26 cellular contexts compared by ENCODE assay signal in genomic region chr10:130470286-130470685, GRCh38.
"Had no signal": no experiment of that assay in that cellular context is flagged by ENCODE, and none has a peak within 500 bp of the region (broad histone marks: within the 10 kb centered on the region; RNA-seq: fewer than 3 reads in every experiment).

No MANE protein-coding gene starts in this region.

- H3K36me3 Mint-ChIP-seq: brain; stimulated activated naive B cell treated with anti-CD40 and anti-IgM and Interleukin-4, amounts not matched to agents 10 μg/mL and 1 μg/mL and 100 μg/mL, for 72 hours had no signal

- H3K36me3 ChIP-seq: esophagus squamous epithelium, gastrocnemius medialis, upper lobe of left lung had no signal

- H3K27ac ChIP-seq: dorsolateral prefrontal cortex, esophagus squamous epithelium, gastrocnemius medialis, testis, upper lobe of left lung had no signal

- ATAC-seq: activated CD4-positive, alpha-beta T cell treated with anti-CD3 and anti-CD28 coated beads for 36 hours; activated naive CD4-positive, alpha-beta T cell treated with anti-CD3 and anti-CD28 coated beads, Interleukin-2, amount 50 U/mL, for 72 hours; gastrocnemius medialis; mucosa of descending colon; sciatic nerve; stimulated activated naive B cell treated with anti-CD40 and anti-IgM and Interleukin-4, amounts not matched to agents 10 μg/mL and 1 μg/mL and 100 μg/mL, for 72 hours; T-helper 17 cell had no signal

- H3K27me3 ChIP-seq: esophagus squamous epithelium, gastrocnemius medialis, testis, upper lobe of left lung had no signal

- H3K9me3 ChIP-seq: gastrocnemius medialis, testis had no signal

- DNase-seq: activated B cell treated with CpG ODN at 0.5 μM for 24 hours; activated CD4-positive, alpha-beta T cell treated with anti-CD3 and anti-CD28 coated beads for 36 hours; activated CD4-positive, alpha-beta T cell treated with anti-CD3 and anti-CD28 coated beads, Interleukin-2, amount 50 U/mL, for 4 hours; activated gamma-delta T cell treated with Interleukin-2 at 50 U/mL for 16 hours; activated T-cell treated with anti-CD3 and anti-CD28 coated beads for 4 hours; aorta; caudate nucleus; esophagus squamous epithelium; gastrocnemius medialis; hippocampal formation; mesenchymal stem cell; mucosa of descending colon; nephron progenitor cell; nucleus accumbens; stimulated activated CD4-positive, alpha-beta T cell treated with anti-CD3 and anti-CD28 coated beads, Interleukin-15, amount 100 ng/mL, for 24 hours; stimulated activated CD8-positive, alpha-beta memory T cell treated with anti-CD3 and anti-CD28 coated beads, Interleukin-4, amount 100 ng/mL, for 48 hours; stimulated activated naive B cell treated with anti-CD40 and anti-IgM and Interleukin-4, amounts not matched to agents 10 μg/mL and 1 μg/mL and 100 μg/mL, for 72 hours; SW 1271; T-helper 17 cell; testis had no signal

- H3K4me1 Mint-ChIP-seq: activated B cell treated with CpG ODN at 0.5 μM for 24 hours; activated CD4-positive, alpha-beta T cell treated with anti-CD3 and anti-CD28 coated beads for 36 hours; nephron progenitor cell; stimulated activated naive B cell treated with anti-CD40 and anti-IgM and Interleukin-4, amounts not matched to agents 10 μg/mL and 1 μg/mL and 100 μg/mL, for 72 hours; T-helper 17 cell had no signal

- H3K27me3 Mint-ChIP-seq: activated B cell treated with CpG ODN at 0.5 μM for 24 hours; activated CD4-positive, alpha-beta T cell treated with anti-CD3 and anti-CD28 coated beads for 36 hours; stimulated activated naive B cell treated with anti-CD40 and anti-IgM and Interleukin-4, amounts not matched to agents 10 μg/mL and 1 μg/mL and 100 μg/mL, for 72 hours; T-helper 17 cell had no signal

- H3K4me1 ChIP-seq: esophagus squamous epithelium, gastrocnemius medialis, testis, upper lobe of left lung had no signal

- H3K27ac Mint-ChIP-seq: activated B cell treated with CpG ODN at 0.5 μM for 24 hours; activated CD4-positive, alpha-beta T cell treated with anti-CD3 and anti-CD28 coated beads for 36 hours; activated naive CD4-positive, alpha-beta T cell treated with anti-CD3 and anti-CD28 coated beads, Interleukin-2, amount 50 U/mL, for 72 hours; brain; nephron progenitor cell; stimulated activated naive B cell treated with anti-CD40 and anti-IgM and Interleukin-4, amounts not matched to agents 10 μg/mL and 1 μg/mL and 100 μg/mL, for 72 hours; T-helper 17 cell had no signal

- H3K4me3 ChIP-seq: dorsolateral prefrontal cortex, esophagus squamous epithelium, gastrocnemius medialis, mucosa of descending colon, smooth muscle cell, testis, upper lobe of left lung had no signal

- H3K4me3 Mint-ChIP-seq: activated B cell treated with CpG ODN at 0.5 μM for 24 hours; activated CD4-positive, alpha-beta T cell treated with anti-CD3 and anti-CD28 coated beads for 36 hours; brain; nephron progenitor cell; stimulated activated naive B cell treated with anti-CD40 and anti-IgM and Interleukin-4, amounts not matched to agents 10 μg/mL and 1 μg/mL and 100 μg/mL, for 72 hours; T-helper 17 cell had no signal
